ENCODE assay signal across 21 cellular contexts in genomic region chr1:231964955-231965354, GRCh38.
"Had no signal": no experiment of that assay in that cellular context is flagged by ENCODE, and none has a peak within 500 bp of the region (broad histone marks: within the 10 kb centered on the region; RNA-seq: fewer than 3 reads in every experiment).

No MANE protein-coding gene starts in this region.

- FAIRE-seq: frontal cortex, kidney had no signal

- DNase-seq: dorsolateral prefrontal cortex; effector CD4-positive, alpha-beta T cell; hypothalamus; kidney; natural killer cell; occipital lobe; ovary; posterior cingulate gyrus; psoas muscle; right cardiac atrium; sigmoid colon; stimulated activated CD4-positive, alpha-beta T cell treated with anti-CD3 and anti-CD28 coated beads, Interleukin-2, amount 100 ng/mL, for 24 hours; stimulated activated CD4-positive, alpha-beta T cell treated with anti-CD3 and anti-CD28 coated beads, Interleukin-4, amount 100 ng/mL, for 24 hours; stimulated activated naive CD4-positive, alpha-beta T cell treated with Interleukin-2 at 50 U/mL for 16 hours; substantia nigra; testis; tibial artery had no signal

- H3K36me3 Mint-ChIP-seq: natural killer cell; stimulated activated effector memory CD8-positive, alpha-beta T cell treated with anti-CD3 and anti-CD28 coated beads, Interleukin-12 subunit alpha, Interleukin-12 subunit beta, amount 100 ng/mL, for 72 hours; type B pancreatic cell had no signal

- H3K27ac Mint-ChIP-seq: memory B cell; natural killer cell; stimulated activated effector memory CD8-positive, alpha-beta T cell treated with anti-CD3 and anti-CD28 coated beads, Interleukin-12 subunit alpha, Interleukin-12 subunit beta, amount 100 ng/mL, for 72 hours; type B pancreatic cell had no signal

- H3K27me3 Mint-ChIP-seq: memory B cell, type B pancreatic cell had no signal

- H3K4me3 Mint-ChIP-seq: memory B cell; natural killer cell; stimulated activated effector memory CD8-positive, alpha-beta T cell treated with anti-CD3 and anti-CD28 coated beads, Interleukin-12 subunit alpha, Interleukin-12 subunit beta, amount 100 ng/mL, for 72 hours; type B pancreatic cell had no signal

- H3K4me1 Mint-ChIP-seq: memory B cell had no signal

- H3K9me3 Mint-ChIP-seq: memory B cell; stimulated activated effector memory CD8-positive, alpha-beta T cell treated with anti-CD3 and anti-CD28 coated beads, Interleukin-12 subunit alpha, Interleukin-12 subunit beta, amount 100 ng/mL, for 72 hours; type B pancreatic cell had no signal
